16 cellular contexts compared by ENCODE assay signal in the genomic region with DNA sequence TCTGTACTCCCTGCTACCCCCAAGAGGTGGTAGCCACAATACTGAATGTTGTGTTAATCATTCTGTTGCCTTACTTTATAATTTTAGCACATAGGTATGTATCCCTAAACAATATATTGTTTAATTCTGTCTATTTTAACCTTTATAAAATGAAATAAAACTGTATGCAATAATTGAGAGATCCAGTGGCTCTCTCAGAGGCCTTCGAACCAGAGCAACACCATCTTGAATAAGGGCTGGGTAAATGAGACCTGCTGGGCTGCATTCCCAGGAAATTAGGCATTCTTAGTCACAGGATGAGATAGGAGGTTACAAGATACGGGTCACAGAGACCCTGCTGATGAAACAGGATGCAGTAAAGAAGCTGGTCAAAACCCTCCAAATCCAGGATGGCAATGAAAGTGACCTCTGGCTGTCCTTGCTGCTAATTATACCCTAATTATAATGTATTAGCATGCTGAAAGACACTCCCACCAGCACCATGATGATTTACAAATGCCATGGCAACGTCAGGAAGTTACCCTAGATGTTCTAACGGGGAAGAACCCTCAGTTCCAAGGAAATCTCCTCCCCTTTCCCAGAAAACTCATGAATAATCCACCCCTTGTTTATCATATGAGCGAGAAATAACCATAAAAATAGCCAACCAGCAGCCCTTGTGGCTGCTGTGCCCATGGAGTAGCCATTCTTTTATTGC. TPM values are rescaled to one million over a fixed set of nuclear protein-coding genes. Genes with fewer than 3 reads are reported as not detected.
DNase-seq lines count a peak whose midpoint lies in the region; ATAC-seq, FAIRE-seq and TF ChIP-seq lines count a peak whose summit lies in the region.
"Had no signal": no experiment of that assay in that cellular context is flagged by ENCODE, and none has a peak within 500 bp of the region (broad histone marks: within the 10 kb centered on the region; RNA-seq: fewer than 3 reads in every experiment).

No MANE protein-coding gene starts in this region.

- no peaks in the 10 kb centered on the region for H3K9me3 Mint-ChIP-seq in activated naive CD8-positive, alpha-beta T cell (ENCODE audit: low read depth)
- H3K9me3 Mint-ChIP-seq in activated naive CD8-positive, alpha-beta T cell treated with anti-CD3 and anti-CD28 coated beads for 36 hours, result peaks cover 3% of the 10 kb centered on the region
- peaks cover 8% of the 10 kb centered on the region for H3K9me3 Mint-ChIP-seq in astrocyte (ENCODE audit: unreplicated experiment)

- peak overlapping the region; percentile 78 for H3K27ac Mint-ChIP-seq in activated naive CD8-positive, alpha-beta T cell
- no peak overlapping the region for H3K27ac Mint-ChIP-seq in activated naive CD8-positive, alpha-beta T cell treated with anti-CD3 and anti-CD28 coated beads for 36 hours
- no peak overlapping the region for H3K27ac Mint-ChIP-seq in astrocyte (ENCODE audit: unreplicated experiment)

- no peaks in the 10 kb centered on the region for H3K27me3 Mint-ChIP-seq in activated naive CD8-positive, alpha-beta T cell
- H3K27me3 Mint-ChIP-seq in activated naive CD8-positive, alpha-beta T cell treated with anti-CD3 and anti-CD28 coated beads for 36 hours, result no peaks in the 10 kb centered on the region
- peaks cover 6% of the 10 kb centered on the region for H3K27me3 Mint-ChIP-seq in astrocyte (ENCODE audit: low read depth, unreplicated experiment)

- H3K4me3 ChIP-seq in astrocyte (ENCODE audit: insufficient read depth, low read depth, low read length), result no peak overlapping the region
- H3K4me3 ChIP-seq in hepatocyte, result no peak overlapping the region
- H3K4me3 ChIP-seq: psoas muscle, SK-N-MC, thoracic aorta had no signal

- H2AFZ ChIP-seq in astrocyte (ENCODE audit: low read depth, low read length), result peak overlapping the region; percentile 48
- no peak overlapping the region for H2AFZ ChIP-seq in hepatocyte

- H4K20me1 ChIP-seq in astrocyte (ENCODE audit: insufficient read depth, low read length), result peaks cover 28% of the 10 kb centered on the region
- H4K20me1 ChIP-seq in hepatocyte (ENCODE audit: insufficient read depth, poor library complexity, severe bottlenecking), result peaks cover 4% of the 10 kb centered on the region

- H3K4me2 ChIP-seq in astrocyte (ENCODE audit: low read length), result peak overlapping the region; percentile 8
- H3K4me2 ChIP-seq in hepatocyte, result no peak overlapping the region

- no peak overlapping the region for H3K9ac ChIP-seq in astrocyte (ENCODE audit: low read length)

- H3K27ac ChIP-seq in astrocyte (ENCODE audit: low read depth, low read length), result no peak overlapping the region
- peak overlapping the region; percentile 74 for H3K27ac ChIP-seq in hepatocyte
- H3K27ac ChIP-seq: psoas muscle, SK-N-MC, thoracic aorta had no signal

- H3K27me3 ChIP-seq in astrocyte (ENCODE audit: insufficient read depth, low read length) (no peaks in the 10 kb centered on the region), hepatocyte (no peaks in the 10 kb centered on the region)

- in situ Hi-C loops in KBM-7 (cut with MboI; ENCODE audit: low pct_unique_long_range_greater_than_20kb, low sequenced_read_pairs), result no loop called here

- H3K79me2 ChIP-seq in astrocyte (ENCODE audit: insufficient read depth, low read length) (peaks cover 30% of the 10 kb centered on the region), hepatocyte (peaks cover 28% of the 10 kb centered on the region)

- peak overlapping the region; percentile 91 for H3K4me3 Mint-ChIP-seq in activated naive CD8-positive, alpha-beta T cell
- no peak overlapping the region for H3K4me3 Mint-ChIP-seq in activated naive CD8-positive, alpha-beta T cell treated with anti-CD3 and anti-CD28 coated beads for 36 hours
- no peak overlapping the region for H3K4me3 Mint-ChIP-seq in astrocyte (ENCODE audit: unreplicated experiment)

- no peak for DNase-seq in activated naive CD8-positive, alpha-beta T cell treated with anti-CD3 and anti-CD28 coated beads for 36 hours
- peak; percentile 27 for DNase-seq in astrocyte (ENCODE audit: low read depth)
- DNase-seq in hepatocyte (ENCODE audit: low spot score), result no peak
- DNase-seq in stromal cell of bone marrow (ENCODE audit: low read depth), result peak; percentile 34
- DNase-seq in KBM-7, result no peak
- DNase-seq in kidney glomerular epithelial cell (lab: John Stamatoyannopoulos, UW), result no peak
- DNase-seq: activated CD4-positive, alpha-beta T cell treated with anti-CD3 and anti-CD28 coated beads for 4 hours; activated gamma-delta T cell; NCI-H1436 treated with DMSO at 0.1 percent for 48 hours; NCI-H748 treated with DMSO at 0.1 percent for 48 hours; psoas muscle had no signal

- H3K4me1 ChIP-seq in astrocyte (ENCODE audit: insufficient read depth, low read length) (peaks cover 27% of the 10 kb centered on the region), hepatocyte (ENCODE audit: insufficient read depth) (peaks cover 22% of the 10 kb centered on the region)

- TF ChIP-seq CTCF in astrocyte (IDR thresholded peaks at IDR 0.05; ENCODE audit: insufficient read depth, low read depth, low read length) (no peak), hepatocyte (IDR thresholded peaks at IDR 0.05; ENCODE audit: poor library complexity) (no peak)

- H3K9me2 ChIP-seq in hepatocyte (replicated peaks; ENCODE audit: insufficient read depth), result no peaks in the 10 kb centered on the region

- H3K9me3 ChIP-seq in astrocyte (ENCODE audit: insufficient read depth, low read depth, low read length), result no peaks in the 10 kb centered on the region
- H3K9me3 ChIP-seq in hepatocyte (ENCODE audit: low read depth), result peaks cover 7% of the 10 kb centered on the region
- H3K9me3 ChIP-seq: psoas muscle, thoracic aorta had no signal

- H3K4me1 Mint-ChIP-seq in activated naive CD8-positive, alpha-beta T cell (ENCODE audit: low read depth), result peaks cover 31% of the 10 kb centered on the region
- H3K4me1 Mint-ChIP-seq in activated naive CD8-positive, alpha-beta T cell treated with anti-CD3 and anti-CD28 coated beads for 36 hours, result peaks cover 20% of the 10 kb centered on the region
- H3K4me1 Mint-ChIP-seq in astrocyte (ENCODE audit: low read depth, unreplicated experiment), result peaks cover 15% of the 10 kb centered on the region

- H3K36me3 ChIP-seq in astrocyte (ENCODE audit: insufficient read depth, low read length) (no peaks in the 10 kb centered on the region), hepatocyte (replicated peaks; ENCODE audit: insufficient read depth, low read depth) (no peaks in the 10 kb centered on the region)
- H3K36me3 ChIP-seq: thoracic aorta had no signal

- 73% methylated on average over 5 of the region's 5 CpGs for WGBS in hepatocyte (ENCODE audit: low lambda C conversion rate, missing lambda C conversion rate)

- no peak for ATAC-seq in HG02798 (IDR thresholded peaks at IDR 0.05; ENCODE audit: poor library complexity, unreplicated experiment)
- ATAC-seq: psoas muscle had no signal

- H3K36me3 Mint-ChIP-seq in activated naive CD8-positive, alpha-beta T cell, result no peaks in the 10 kb centered on the region
- H3K36me3 Mint-ChIP-seq in activated naive CD8-positive, alpha-beta T cell treated with anti-CD3 and anti-CD28 coated beads for 36 hours, result peaks cover 10% of the 10 kb centered on the region
- H3K36me3 Mint-ChIP-seq in astrocyte (ENCODE audit: low read depth, unreplicated experiment), result peaks cover 11% of the 10 kb centered on the region

- no peak for FAIRE-seq in astrocyte (lab: Jason Lieb, UNC)
- FAIRE-seq: G401.6 had no signal

RNA-seq across cellular contexts. Expression of gene CANT1, which starts 2.0 kb away (rescaled TPM):
- total RNA-seq in activated naive CD8-positive, alpha-beta T cell treated with anti-CD3 and anti-CD28 coated beads for 36 hours, result 10 to 100 TPM; 39.3 to 43.1 TPM
- 71.3 and 72.1 TPM in 2 replicates for total RNA-seq in astrocyte
- total RNA-seq in hepatocyte, result 32.8 and 36.1 TPM in 2 replicates
- 33.0 and 34.1 TPM in 2 replicates for polyA plus RNA-seq in hepatocyte

RNA-seq across cellular contexts. Expression of gene C1QTNF1, which starts 12.4 kb away (rescaled TPM):
- total RNA-seq in activated naive CD8-positive, alpha-beta T cell treated with anti-CD3 and anti-CD28 coated beads for 36 hours, result under 1 TPM; 0.12 to 0.14 TPM
- total RNA-seq in astrocyte (1.8 and 2.2 TPM in 2 replicates), hepatocyte (9.5 and 12.8 TPM in 2 replicates)
- polyA plus RNA-seq in hepatocyte, result 13.3 and 14.7 TPM in 2 replicates

RNA-seq across cellular contexts. Expression of gene LGALS3BP, which starts 31.9 kb away (rescaled TPM):
- 10 to 100 TPM; 86.8 to 89.7 TPM for total RNA-seq in activated naive CD8-positive, alpha-beta T cell treated with anti-CD3 and anti-CD28 coated beads for 36 hours
- 495 and 654 TPM in 2 replicates for total RNA-seq in astrocyte
- 224 and 305 TPM in 2 replicates for total RNA-seq in hepatocyte
- 787 and 811 TPM in 2 replicates for polyA plus RNA-seq in hepatocyte

Comparison
In these comparisons a context has a peak if more than half of its experiments do, and no peak if none do; other contexts are left out.
1. DNase-seq: peak in astrocyte (single experiment) and stromal cell of bone marrow (single experiment); none in activated naive CD8-positive, alpha-beta T cell treated with anti-CD3 and anti-CD28 coated beads for 36 hours (single experiment), hepatocyte (single experiment), KBM-7 (single experiment) and kidney glomerular epithelial cell (single experiment).